Comparison of ENCODE assay signal across 8 cellular contexts in the genomic region with DNA sequence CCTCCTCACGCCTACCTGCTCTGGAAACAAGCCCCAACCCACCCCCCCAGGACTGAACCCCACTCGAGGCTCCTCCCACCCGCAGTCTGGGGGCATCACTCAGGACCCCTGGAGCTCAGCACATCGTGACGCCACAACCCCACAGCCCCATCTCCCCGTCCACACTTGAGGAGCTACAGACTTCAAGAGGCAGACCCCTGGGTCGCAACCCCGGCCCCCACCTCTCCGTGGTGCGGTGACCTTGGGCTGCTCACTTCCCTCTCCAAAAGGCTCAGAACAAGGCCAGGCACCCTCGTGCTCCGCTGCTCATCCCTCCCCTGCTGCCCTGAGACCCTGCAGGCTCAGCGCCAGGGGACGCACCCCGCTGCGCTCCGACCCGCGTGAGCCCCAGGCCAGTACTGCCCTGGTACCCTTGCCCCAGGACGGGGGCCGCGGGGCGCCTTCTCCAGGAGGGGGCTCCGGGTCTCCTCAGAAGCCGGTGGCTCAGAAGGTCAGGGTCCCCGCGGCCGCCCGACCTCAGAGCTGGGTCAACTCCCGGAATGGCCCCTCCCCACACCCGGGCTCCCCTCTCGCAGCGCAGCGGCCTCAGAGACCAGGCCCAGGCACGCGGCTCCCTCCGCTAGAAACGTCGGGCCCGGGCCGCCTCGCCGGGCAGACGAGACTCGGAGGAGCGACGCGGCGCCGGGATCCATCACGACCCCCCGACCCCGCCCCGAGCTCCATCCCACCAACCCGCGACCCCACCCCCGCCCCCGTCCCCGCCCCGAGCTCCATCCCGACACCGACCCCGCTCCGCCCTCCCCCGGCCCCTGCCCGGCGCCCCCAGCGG. TPM values are rescaled to one million over a fixed set of nuclear protein-coding genes. Genes with fewer than 3 reads are reported as not detected.
DNase-seq lines count a peak whose midpoint lies in the region; TF ChIP-seq lines count a peak whose summit lies in the region.

No MANE protein-coding gene starts in this region.

- no peak overlapping the region for H4K5ac ChIP-seq in H9 (ENCODE audit: insufficient read length, low read depth, low read length)

- peak; percentile 35 for DNase-seq in SIG-M5 treated with dmso at 0.1 percent for 504 hours (lab: John Stamatoyannopoulos, UW; ENCODE audit: unreplicated experiment)
- no peak for DNase-seq in SIG-M5 (lab: John Stamatoyannopoulos, UW)
- peak; percentile 83 for DNase-seq in H9
- DNase-seq in M059J (ENCODE audit: low read depth) = peak; percentile 31
- DNase-seq in activated naive CD8-positive, alpha-beta T cell treated with anti-CD3 and anti-CD28 coated beads for 36 hours = peak; percentile 37
- no peak for DNase-seq in iPS DF 6.9 (ENCODE audit: low read depth, low spot score)
- DNase-seq in ecto neural progenitor cell (ENCODE audit: low spot score) = no peak

- H3K36me3 Mint-ChIP-seq in H9 (ENCODE audit: insufficient read depth in 1 of 3, low read depth in 3 of 3) = peaks cover 4 to 17% (median 13%) of the 10 kb centered on the region in 3 experiments; a peak in 6 of 7 replicates
- peaks cover 13% of the 10 kb centered on the region for H3K36me3 Mint-ChIP-seq in activated naive CD8-positive, alpha-beta T cell treated with anti-CD3 and anti-CD28 coated beads for 36 hours

- H3K23me2 ChIP-seq in H9 (ENCODE audit: insufficient read length, low read depth, low read length, poor library complexity, severe bottlenecking) = peaks cover 17% of the 10 kb centered on the region

- H3K4me1 ChIP-seq in H9 (ENCODE audit: insufficient read depth, low read length) = no peaks in the 10 kb centered on the region; the same call in 1 of the 2 replicates
- H3K4me1 ChIP-seq in iPS DF 6.9 (ENCODE audit: control insufficient read depth, insufficient read depth, low read length) = peaks cover 4% of the 10 kb centered on the region; the same call in 1 of the 2 replicates
- H3K4me1 ChIP-seq in skeletal muscle tissue (ENCODE audit: control insufficient read depth in 3 of 3, insufficient read depth in 3 of 3, low read length in 3 of 3) = peaks cover 20 to 27% (median 23%) of the 10 kb centered on the region in 3 donors

- H2AFZ ChIP-seq in H9 (ENCODE audit: low read length) = no peak overlapping the region

- H3K4me2 ChIP-seq in H9 (ENCODE audit: insufficient read depth, insufficient read length, low read length) = peak overlapping the region; percentile 78

- no peaks in the 10 kb centered on the region for H3K27me3 Mint-ChIP-seq in H9 (ENCODE audit: low read depth)
- H3K27me3 Mint-ChIP-seq in activated naive CD8-positive, alpha-beta T cell treated with anti-CD3 and anti-CD28 coated beads for 36 hours = no peaks in the 10 kb centered on the region

- H4K8ac ChIP-seq in H9 (replicated peaks; ENCODE audit: insufficient read length, low read depth, low read length) = no peak overlapping the region

- H3K27ac ChIP-seq in H9 (ENCODE audit: insufficient read length, low read depth, low read length) (no peak overlapping the region), iPS DF 6.9 (ENCODE audit: low read length) (no peak overlapping the region), skeletal muscle tissue (ENCODE audit: low read depth, low read length) (no peak overlapping the region)

- no peak overlapping the region for H3K4ac ChIP-seq in H9 (ENCODE audit: low read depth, low read length)

- H3K36me3 ChIP-seq in iPS DF 6.9 (ENCODE audit: control insufficient read depth, insufficient read depth, low read length) (peaks cover 19% of the 10 kb centered on the region), skeletal muscle tissue (ENCODE audit: control insufficient read depth in 3 of 3, insufficient read depth in 3 of 3, low read length in 3 of 3) (peaks cover 10 to 23% (median 10%) of the 10 kb centered on the region in 3 donors)

- WGBS in H9 (ENCODE audit: extremely low coverage, insufficient read length, low lambda C conversion rate) = no CpG with 5 or more reads among the region's 68 CpGs
- WGBS in iPS DF 6.9 (ENCODE audit: insufficient coverage, insufficient read length) = no CpG with 5 or more reads among the region's 68 CpGs

- H3K4me3 Mint-ChIP-seq in H9 = peak overlapping the region; percentile 82 to 91
- H3K4me3 Mint-ChIP-seq in activated naive CD8-positive, alpha-beta T cell treated with anti-CD3 and anti-CD28 coated beads for 36 hours = peak overlapping the region; percentile 91

- H2BK12ac ChIP-seq in H9 (ENCODE audit: insufficient read length, low read depth, low read length) = no peak overlapping the region

- no peaks in the 10 kb centered on the region for H4K20me1 ChIP-seq in H9 (ENCODE audit: control insufficient read depth, insufficient read depth, insufficient read length)

- H3K9ac ChIP-seq in H9 (ENCODE audit: extremely low read depth, insufficient read length, low read length) (peak overlapping the region; percentile 55), skeletal muscle tissue (ENCODE audit: low read depth in 1 of 3, low read length in 3 of 3) (peak overlapping the region; percentile 82 to 90 (median 83))

- H3K27ac Mint-ChIP-seq in H9 = peak overlapping the region; percentile 53 to 88 (median 59); a peak in 6 of 7 replicates
- peak overlapping the region; percentile 83 for H3K27ac Mint-ChIP-seq in activated naive CD8-positive, alpha-beta T cell treated with anti-CD3 and anti-CD28 coated beads for 36 hours

- H3K14ac ChIP-seq in H9 (ENCODE audit: insufficient read depth, low read length) = peak overlapping the region; percentile 16; the same call in 1 of the 2 replicates

- no peak overlapping the region for H4K91ac ChIP-seq in H9 (ENCODE audit: insufficient read length, low read depth, low read length)

- H3K4me3 ChIP-seq in iPS DF 6.9 (ENCODE audit: low read length) = peak overlapping the region; percentile 84
- peak overlapping the region; percentile 75 to 87 (median 86) for H3K4me3 ChIP-seq in skeletal muscle tissue (ENCODE audit: low read length in 3 of 3)

- no peaks in the 10 kb centered on the region for H3K9me3 Mint-ChIP-seq in H9
- no peaks in the 10 kb centered on the region for H3K9me3 Mint-ChIP-seq in activated naive CD8-positive, alpha-beta T cell treated with anti-CD3 and anti-CD28 coated beads for 36 hours

- no peaks in the 10 kb centered on the region for H3K9me3 ChIP-seq in H9 (ENCODE audit: control insufficient read depth, low read depth, low read length)
- H3K9me3 ChIP-seq in iPS DF 6.9 (ENCODE audit: control insufficient read depth, insufficient read depth, low read length) = no peaks in the 10 kb centered on the region
- no peaks in the 10 kb centered on the region for H3K9me3 ChIP-seq in skeletal muscle tissue (ENCODE audit: control insufficient read depth in 3 of 3, low read length in 3 of 3)

- H3K56ac ChIP-seq in H9 (ENCODE audit: insufficient read length, low read depth, low read length) = no peak overlapping the region

- no peak overlapping the region for H2BK20ac ChIP-seq in H9 (ENCODE audit: low read depth, low read length, poor library complexity, severe bottlenecking)

- H3K79me2 ChIP-seq in H9 (ENCODE audit: insufficient read depth, low read length) = peaks cover 4% of the 10 kb centered on the region; the same call in 1 of the 2 replicates

- peaks cover 12% of the 10 kb centered on the region for H3K79me1 ChIP-seq in H9 (ENCODE audit: insufficient read depth, low read depth, low read length, poor library complexity, severe bottlenecking)

- no peak overlapping the region for H2BK120ac ChIP-seq in H9 (ENCODE audit: low read depth, low read length, poor library complexity, severe bottlenecking)

- H2BK15ac ChIP-seq in H9 (ENCODE audit: low read depth, low read length) = no peak overlapping the region

- H2AK5ac ChIP-seq in H9 (ENCODE audit: insufficient read length, low read length) = no peak overlapping the region

- TF ChIP-seq CTCF in H9 (conservative IDR thresholded peaks at IDR 0.05) = no peak

- no peak overlapping the region for H3K23ac ChIP-seq in H9 (ENCODE audit: insufficient read length, low read depth, low read length)

- peaks cover 19 to 27% of the 10 kb centered on the region in 2 experiments for H3K4me1 Mint-ChIP-seq in H9
- peaks cover 28% of the 10 kb centered on the region for H3K4me1 Mint-ChIP-seq in activated naive CD8-positive, alpha-beta T cell treated with anti-CD3 and anti-CD28 coated beads for 36 hours

- peak overlapping the region; percentile 1 for H3K18ac ChIP-seq in H9 (ENCODE audit: insufficient read length, low read depth, low read length)

- H3K27me3 ChIP-seq in H9 (ENCODE audit: insufficient read depth, low read length) (no peaks in the 10 kb centered on the region), iPS DF 6.9 (ENCODE audit: control insufficient read depth, insufficient read depth, low read length) (no peaks in the 10 kb centered on the region), skeletal muscle tissue (ENCODE audit: control insufficient read depth in 3 of 3, insufficient read depth in 3 of 3, low read length in 3 of 3) (no peaks in the 10 kb centered on the region)

- no peak overlapping the region for H2BK5ac ChIP-seq in H9 (ENCODE audit: insufficient read length, low read length)

- no peak overlapping the region for H3T11ph ChIP-seq in H9 (ENCODE audit: low read length)

RNA-seq across cellular contexts. Expression of a gene that starts 0.6 kb away (rescaled TPM):
- total RNA-seq in H9 (2021) = 51.5 and 60.0 TPM in 2 replicates
- 22.5 and 25.6 TPM in 2 replicates for total RNA-seq in M059J (2014; rRNA removed; shearing (Covaris generic))
- 10 to 100 TPM; 47.7 to 51.9 TPM for total RNA-seq in activated naive CD8-positive, alpha-beta T cell treated with anti-CD3 and anti-CD28 coated beads for 36 hours
- total RNA-seq in skeletal muscle tissue = 14.6 TPM

RNA-seq across cellular contexts. Expression of a gene that starts 13.2 kb away (rescaled TPM):
- total RNA-seq in H9 (2021) (0.81 and 0.86 TPM in 2 replicates), skeletal muscle tissue (not detected)
- total RNA-seq in M059J (2014; rRNA removed; shearing (Covaris generic)) = not detected in 2 replicates
- 1 to 10 TPM in 1 of 2 experiments, under 1 TPM in 1; 0.94 to 1.0 TPM for total RNA-seq in activated naive CD8-positive, alpha-beta T cell treated with anti-CD3 and anti-CD28 coated beads for 36 hours

RNA-seq across cellular contexts. Expression of a gene that starts 21.4 kb away (rescaled TPM):
- total RNA-seq in H9 (2021) = 51.9 and 54.6 TPM in 2 replicates
- 7.5 and 26.5 TPM in 2 replicates for total RNA-seq in M059J (2014; rRNA removed; shearing (Covaris generic))
- 10 to 100 TPM; 54.4 to 56.5 TPM for total RNA-seq in activated naive CD8-positive, alpha-beta T cell treated with anti-CD3 and anti-CD28 coated beads for 36 hours
- total RNA-seq in skeletal muscle tissue = 2.6 TPM

RNA-seq across cellular contexts. Expression of a gene that starts 28.4 kb away (rescaled TPM):
- total RNA-seq in H9 (2021) = 25.3 and 26.6 TPM in 2 replicates
- total RNA-seq in M059J (2014; rRNA removed; shearing (Covaris generic)) = 3.3 and 8.2 TPM in 2 replicates
- total RNA-seq in activated naive CD8-positive, alpha-beta T cell treated with anti-CD3 and anti-CD28 coated beads for 36 hours = 10 to 100 TPM; 29.4 to 30.5 TPM
- total RNA-seq in skeletal muscle tissue = 2.1 TPM

RNA-seq across cellular contexts. Expression of a gene that starts 29.4 kb away (rescaled TPM):
- 268 and 300 TPM in 2 replicates for total RNA-seq in H9 (2021)
- total RNA-seq in M059J (2014; rRNA removed; shearing (Covaris generic)) = 247 and 252 TPM in 2 replicates
- 100 to 1,000 TPM; 231 to 243 TPM for total RNA-seq in activated naive CD8-positive, alpha-beta T cell treated with anti-CD3 and anti-CD28 coated beads for 36 hours
- total RNA-seq in skeletal muscle tissue = 78.3 TPM

Comparison
In these comparisons a context has a peak if more than half of its experiments do, and no peak if none do; other contexts are left out.
1. DNase-seq: peak in SIG-M5 treated with dmso at 0.1 percent for 504 hours (single experiment), H9 (single experiment), M059J (single experiment) and activated naive CD8-positive, alpha-beta T cell treated with anti-CD3 and anti-CD28 coated beads for 36 hours (single experiment); none in SIG-M5 (single experiment), iPS DF 6.9 (single experiment) and ecto neural progenitor cell (single experiment).